ENCODE assay signal across 1 cellular context in the genomic region with DNA sequence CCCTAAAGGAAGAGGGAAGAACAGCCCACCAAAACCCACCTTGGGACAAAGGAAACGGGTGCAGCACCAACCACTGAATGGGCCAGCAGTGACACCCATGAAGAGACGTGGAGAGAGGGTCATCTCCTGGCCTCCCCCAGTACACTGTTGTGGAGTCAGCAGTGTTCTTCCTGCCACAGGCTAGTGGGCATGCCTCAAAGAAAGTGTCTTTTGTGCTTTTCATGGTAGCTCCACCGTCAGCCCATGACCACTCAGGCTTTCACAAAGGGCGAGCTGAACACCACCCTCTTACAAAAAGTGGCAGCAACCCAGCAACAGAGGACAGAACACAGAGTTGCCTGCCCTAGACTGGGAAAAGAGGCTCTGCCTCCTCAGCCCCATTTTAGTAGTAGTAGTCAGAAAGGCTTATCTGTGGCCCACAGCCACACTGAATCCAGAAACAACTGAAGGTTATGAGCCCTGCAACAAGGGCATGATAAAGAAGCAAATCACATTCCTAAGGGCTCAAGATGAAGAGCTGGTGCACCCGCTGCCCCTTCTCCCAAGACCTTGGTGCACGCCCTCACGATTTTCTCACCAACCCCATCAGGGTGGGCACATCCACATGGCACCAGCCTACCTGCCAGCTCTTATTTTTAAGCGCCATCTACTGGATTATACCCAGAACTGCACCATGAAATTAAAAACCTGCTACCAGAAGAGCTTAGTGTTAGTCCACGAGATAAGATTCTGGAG.
TF ChIP-seq lines count a peak whose summit lies in the region.

No MANE protein-coding gene starts in this region.

TF ChIP-seq in K562, 482 proteins besides CTCF, POLR2A, EP300 and RAD21 (continued from another document and continues in another):
- TF ChIP-seq, protein P1, sequence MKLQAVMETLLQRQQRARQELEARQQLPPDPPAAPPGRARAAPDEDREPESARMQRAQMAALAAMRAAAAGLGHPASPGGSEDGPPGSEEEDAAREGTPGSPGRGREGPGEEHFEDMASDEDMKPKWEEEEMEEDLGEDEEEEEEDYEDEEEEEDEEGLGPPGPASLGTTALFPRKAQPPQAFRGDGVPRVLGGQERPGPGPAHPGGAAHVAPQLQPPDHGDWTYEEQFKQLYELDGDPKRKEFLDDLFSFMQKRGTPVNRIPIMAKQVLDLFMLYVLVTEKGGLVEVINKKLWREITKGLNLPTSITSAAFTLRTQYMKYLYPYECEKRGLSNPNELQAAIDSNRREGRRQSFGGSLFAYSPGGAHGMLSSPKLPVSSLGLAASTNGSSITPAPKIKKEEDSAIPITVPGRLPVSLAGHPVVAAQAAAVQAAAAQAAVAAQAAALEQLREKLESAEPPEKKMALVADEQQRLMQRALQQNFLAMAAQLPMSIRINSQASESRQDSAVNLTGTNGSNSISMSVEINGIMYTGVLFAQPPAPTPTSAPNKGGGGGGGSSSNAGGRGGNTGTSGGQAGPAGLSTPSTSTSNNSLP (IDR thresholded peaks at IDR 0.05; ENCODE audit: borderline replicate concordance, low read depth, low read length): 0 out of 2 replicates have a peak, but pooled peaks have one; percentile 6
- TF ChIP-seq, protein P2, sequence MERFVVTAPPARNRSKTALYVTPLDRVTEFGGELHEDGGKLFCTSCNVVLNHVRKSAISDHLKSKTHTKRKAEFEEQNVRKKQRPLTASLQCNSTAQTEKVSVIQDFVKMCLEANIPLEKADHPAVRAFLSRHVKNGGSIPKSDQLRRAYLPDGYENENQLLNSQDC (CRISPR knock-in tag; IDR thresholded peaks at IDR 0.05): no peak
- TF ChIP-seq ETV1 (tag; conservative IDR thresholded peaks at IDR 0.05; ENCODE audit: low read depth) (no peak), ZZZ3 (IDR thresholded peaks at IDR 0.05) (no peak), CBFA2T3 (IDR thresholded peaks at IDR 0.05) (peak; percentile 79), FOS (IDR thresholded peaks at IDR 0.05; ENCODE audit: extremely low read depth, insufficient read length) (no peak), NFATC3 (IDR thresholded peaks at IDR 0.05) (no peak), TCF3 (CRISPR knock-in tag; IDR thresholded peaks at IDR 0.05) (peak; percentile 68), TAL1 (IDR thresholded peaks at IDR 0.05) (peak; percentile 59; the same call in 1 of the 2 replicates), POLR2AphosphoS2 (IDR thresholded peaks at IDR 0.05; ENCODE audit: low read length) (no peak), ILK (tag; IDR thresholded peaks at IDR 0.05; ENCODE audit: borderline replicate concordance, low read depth) (no peak), YY1 (IDR thresholded peaks at IDR 0.05; ENCODE audit: borderline replicate concordance in 1 of 3, control insufficient read depth in 1 of 3, extremely low read depth in 1 of 3, insufficient read depth in 3 of 3, insufficient read length in 1 of 3, insufficient replicate concordance in 2 of 3, low read depth in 1 of 3, low read length in 2 of 3) (peak in 1 of 3 experiments; percentile 25), NCOR1 (IDR thresholded peaks at IDR 0.05) (peak; percentile 43; the same call in 1 of the 2 replicates), CC2D1A (IDR thresholded peaks at IDR 0.05) (peak; percentile 49; the same call in 1 of the 2 replicates), ZFP30 (CRISPR knock-in tag; IDR thresholded peaks at IDR 0.05; ENCODE audit: borderline replicate concordance) (no peak), XRCC4 (IDR thresholded peaks at IDR 0.05; ENCODE audit: extremely low read depth, insufficient read depth, insufficient read length) (no peak), TEAD4 (IDR thresholded peaks at IDR 0.05; ENCODE audit: low read length) (peak; percentile 54), TEAD4 (CRISPR knock-in tag; IDR thresholded peaks at IDR 0.05; ENCODE audit: borderline replicate concordance) (no peak), ZNF124 (CRISPR knock-in tag; IDR thresholded peaks at IDR 0.05) (no peak), CBFB (CRISPR knock-in tag; IDR thresholded peaks at IDR 0.05) (no peak), NCOA4 (IDR thresholded peaks at IDR 0.05; ENCODE audit: partially characterized antibody) (no peak), KDM1A (IDR thresholded peaks at IDR 0.05) (peak in 1 of 2 experiments; percentile 70; a peak in 2 of 4 replicates), KDM2B (CRISPR knock-in tag; IDR thresholded peaks at IDR 0.05) (no peak), CBFA2T2 (conservative IDR thresholded peaks at IDR 0.05) (peak; percentile 56), CBX5 (IDR thresholded peaks at IDR 0.05; ENCODE audit: borderline replicate concordance, low read depth) (no peak), KLF6 (CRISPR knock-in tag; IDR thresholded peaks at IDR 0.05; ENCODE audit: borderline replicate concordance) (no peak), RCOR1 (IDR thresholded peaks at IDR 0.05; ENCODE audit: borderline replicate concordance in 1 of 2, low read depth in 2 of 2, low read length in 2 of 2) (0 out of 4 replicates have a peak, but pooled peaks of 1 of the 2 experiments have one; percentile 23), FOSL1 (tag; conservative IDR thresholded peaks at IDR 0.05) (no peak), MXI1 (IDR thresholded peaks at IDR 0.05; ENCODE audit: low read depth, low read length) (no peak), NR1H2 (CRISPR knock-in tag; IDR thresholded peaks at IDR 0.05) (no peak), SNRNP70 (optimal IDR thresholded peaks at IDR 0.05; ENCODE audit: low read depth, low read length) (no peak), FOXK1 (CRISPR knock-in tag; IDR thresholded peaks at IDR 0.05; ENCODE audit: borderline replicate concordance) (0 out of 2 replicates have a peak, but pooled peaks have one; percentile 21), DPF2 (IDR thresholded peaks at IDR 0.05) (peak; percentile 50; the same call in 1 of the 2 replicates), HDAC2 (IDR thresholded peaks at IDR 0.05) (0 out of 2 replicates have a peak, but pooled peaks have one; percentile 37), HNRNPL (IDR thresholded peaks at IDR 0.05; ENCODE audit: low read depth, low read length) (no peak), CREB1 (IDR thresholded peaks at IDR 0.05) (no peak), CREB1 (CRISPR knock-in tag; IDR thresholded peaks at IDR 0.05) (no peak), RNF2 (IDR thresholded peaks at IDR 0.05) (no peak), ZNF140 (CRISPR knock-in tag; IDR thresholded peaks at IDR 0.05) (no peak), NCOA6 (IDR thresholded peaks at IDR 0.05) (no peak)
- TF ChIP-seq, protein P3, sequence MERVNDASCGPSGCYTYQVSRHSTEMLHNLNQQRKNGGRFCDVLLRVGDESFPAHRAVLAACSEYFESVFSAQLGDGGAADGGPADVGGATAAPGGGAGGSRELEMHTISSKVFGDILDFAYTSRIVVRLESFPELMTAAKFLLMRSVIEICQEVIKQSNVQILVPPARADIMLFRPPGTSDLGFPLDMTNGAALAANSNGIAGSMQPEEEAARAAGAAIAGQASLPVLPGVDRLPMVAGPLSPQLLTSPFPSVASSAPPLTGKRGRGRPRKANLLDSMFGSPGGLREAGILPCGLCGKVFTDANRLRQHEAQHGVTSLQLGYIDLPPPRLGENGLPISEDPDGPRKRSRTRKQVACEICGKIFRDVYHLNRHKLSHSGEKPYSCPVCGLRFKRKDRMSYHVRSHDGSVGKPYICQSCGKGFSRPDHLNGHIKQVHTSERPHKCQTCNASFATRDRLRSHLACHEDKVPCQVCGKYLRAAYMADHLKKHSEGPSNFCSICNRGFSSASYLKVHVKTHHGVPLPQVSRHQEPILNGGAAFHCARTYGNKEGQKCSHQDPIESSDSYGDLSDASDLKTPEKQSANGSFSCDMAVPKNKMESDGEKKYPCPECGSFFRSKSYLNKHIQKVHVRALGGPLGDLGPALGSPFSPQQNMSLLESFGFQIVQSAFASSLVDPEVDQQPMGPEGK (CRISPR knock-in tag; IDR thresholded peaks at IDR 0.05; ENCODE audit: borderline replicate concordance): no peak
- TF ChIP-seq, protein P4, sequence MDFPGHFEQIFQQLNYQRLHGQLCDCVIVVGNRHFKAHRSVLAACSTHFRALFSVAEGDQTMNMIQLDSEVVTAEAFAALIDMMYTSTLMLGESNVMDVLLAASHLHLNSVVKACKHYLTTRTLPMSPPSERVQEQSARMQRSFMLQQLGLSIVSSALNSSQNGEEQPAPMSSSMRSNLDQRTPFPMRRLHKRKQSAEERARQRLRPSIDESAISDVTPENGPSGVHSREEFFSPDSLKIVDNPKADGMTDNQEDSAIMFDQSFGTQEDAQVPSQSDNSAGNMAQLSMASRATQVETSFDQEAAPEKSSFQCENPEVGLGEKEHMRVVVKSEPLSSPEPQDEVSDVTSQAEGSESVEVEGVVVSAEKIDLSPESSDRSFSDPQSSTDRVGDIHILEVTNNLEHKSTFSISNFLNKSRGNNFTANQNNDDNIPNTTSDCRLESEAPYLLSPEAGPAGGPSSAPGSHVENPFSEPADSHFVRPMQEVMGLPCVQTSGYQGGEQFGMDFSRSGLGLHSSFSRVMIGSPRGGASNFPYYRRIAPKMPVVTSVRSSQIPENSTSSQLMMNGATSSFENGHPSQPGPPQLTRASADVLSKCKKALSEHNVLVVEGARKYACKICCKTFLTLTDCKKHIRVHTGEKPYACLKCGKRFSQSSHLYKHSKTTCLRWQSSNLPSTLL (IDR thresholded peaks at IDR 0.05): no peak
- TF ChIP-seq, protein P5, sequence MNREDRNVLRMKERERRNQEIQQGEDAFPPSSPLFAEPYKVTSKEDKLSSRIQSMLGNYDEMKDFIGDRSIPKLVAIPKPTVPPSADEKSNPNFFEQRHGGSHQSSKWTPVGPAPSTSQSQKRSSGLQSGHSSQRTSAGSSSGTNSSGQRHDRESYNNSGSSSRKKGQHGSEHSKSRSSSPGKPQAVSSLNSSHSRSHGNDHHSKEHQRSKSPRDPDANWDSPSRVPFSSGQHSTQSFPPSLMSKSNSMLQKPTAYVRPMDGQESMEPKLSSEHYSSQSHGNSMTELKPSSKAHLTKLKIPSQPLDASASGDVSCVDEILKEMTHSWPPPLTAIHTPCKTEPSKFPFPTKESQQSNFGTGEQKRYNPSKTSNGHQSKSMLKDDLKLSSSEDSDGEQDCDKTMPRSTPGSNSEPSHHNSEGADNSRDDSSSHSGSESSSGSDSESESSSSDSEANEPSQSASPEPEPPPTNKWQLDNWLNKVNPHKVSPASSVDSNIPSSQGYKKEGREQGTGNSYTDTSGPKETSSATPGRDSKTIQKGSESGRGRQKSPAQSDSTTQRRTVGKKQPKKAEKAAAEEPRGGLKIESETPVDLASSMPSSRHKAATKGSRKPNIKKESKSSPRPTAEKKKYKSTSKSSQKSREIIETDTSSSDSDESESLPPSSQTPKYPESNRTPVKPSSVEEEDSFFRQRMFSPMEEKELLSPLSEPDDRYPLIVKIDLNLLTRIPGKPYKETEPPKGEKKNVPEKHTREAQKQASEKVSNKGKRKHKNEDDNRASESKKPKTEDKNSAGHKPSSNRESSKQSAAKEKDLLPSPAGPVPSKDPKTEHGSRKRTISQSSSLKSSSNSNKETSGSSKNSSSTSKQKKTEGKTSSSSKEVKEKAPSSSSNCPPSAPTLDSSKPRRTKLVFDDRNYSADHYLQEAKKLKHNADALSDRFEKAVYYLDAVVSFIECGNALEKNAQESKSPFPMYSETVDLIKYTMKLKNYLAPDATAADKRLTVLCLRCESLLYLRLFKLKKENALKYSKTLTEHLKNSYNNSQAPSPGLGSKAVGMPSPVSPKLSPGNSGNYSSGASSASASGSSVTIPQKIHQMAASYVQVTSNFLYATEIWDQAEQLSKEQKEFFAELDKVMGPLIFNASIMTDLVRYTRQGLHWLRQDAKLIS (CRISPR knock-in tag; IDR thresholded peaks at IDR 0.05): no peak
- TF ChIP-seq, protein P6, sequence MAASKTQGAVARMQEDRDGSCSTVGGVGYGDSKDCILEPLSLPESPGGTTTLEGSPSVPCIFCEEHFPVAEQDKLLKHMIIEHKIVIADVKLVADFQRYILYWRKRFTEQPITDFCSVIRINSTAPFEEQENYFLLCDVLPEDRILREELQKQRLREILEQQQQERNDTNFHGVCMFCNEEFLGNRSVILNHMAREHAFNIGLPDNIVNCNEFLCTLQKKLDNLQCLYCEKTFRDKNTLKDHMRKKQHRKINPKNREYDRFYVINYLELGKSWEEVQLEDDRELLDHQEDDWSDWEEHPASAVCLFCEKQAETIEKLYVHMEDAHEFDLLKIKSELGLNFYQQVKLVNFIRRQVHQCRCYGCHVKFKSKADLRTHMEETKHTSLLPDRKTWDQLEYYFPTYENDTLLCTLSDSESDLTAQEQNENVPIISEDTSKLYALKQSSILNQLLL (CRISPR knock-in tag; IDR thresholded peaks at IDR 0.05; ENCODE audit: borderline replicate concordance): no peak
- TF ChIP-seq, protein P7, sequence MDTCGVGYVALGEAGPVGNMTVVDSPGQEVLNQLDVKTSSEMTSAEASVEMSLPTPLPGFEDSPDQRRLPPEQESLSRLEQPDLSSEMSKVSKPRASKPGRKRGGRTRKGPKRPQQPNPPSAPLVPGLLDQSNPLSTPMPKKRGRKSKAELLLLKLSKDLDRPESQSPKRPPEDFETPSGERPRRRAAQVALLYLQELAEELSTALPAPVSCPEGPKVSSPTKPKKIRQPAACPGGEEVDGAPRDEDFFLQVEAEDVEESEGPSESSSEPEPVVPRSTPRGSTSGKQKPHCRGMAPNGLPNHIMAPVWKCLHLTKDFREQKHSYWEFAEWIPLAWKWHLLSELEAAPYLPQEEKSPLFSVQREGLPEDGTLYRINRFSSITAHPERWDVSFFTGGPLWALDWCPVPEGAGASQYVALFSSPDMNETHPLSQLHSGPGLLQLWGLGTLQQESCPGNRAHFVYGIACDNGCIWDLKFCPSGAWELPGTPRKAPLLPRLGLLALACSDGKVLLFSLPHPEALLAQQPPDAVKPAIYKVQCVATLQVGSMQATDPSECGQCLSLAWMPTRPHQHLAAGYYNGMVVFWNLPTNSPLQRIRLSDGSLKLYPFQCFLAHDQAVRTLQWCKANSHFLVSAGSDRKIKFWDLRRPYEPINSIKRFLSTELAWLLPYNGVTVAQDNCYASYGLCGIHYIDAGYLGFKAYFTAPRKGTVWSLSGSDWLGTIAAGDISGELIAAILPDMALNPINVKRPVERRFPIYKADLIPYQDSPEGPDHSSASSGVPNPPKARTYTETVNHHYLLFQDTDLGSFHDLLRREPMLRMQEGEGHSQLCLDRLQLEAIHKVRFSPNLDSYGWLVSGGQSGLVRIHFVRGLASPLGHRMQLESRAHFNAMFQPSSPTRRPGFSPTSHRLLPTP (IDR thresholded peaks at IDR 0.05; ENCODE audit: borderline replicate concordance, extremely low read depth, insufficient read length): no peak
- TF ChIP-seq, protein P8, sequence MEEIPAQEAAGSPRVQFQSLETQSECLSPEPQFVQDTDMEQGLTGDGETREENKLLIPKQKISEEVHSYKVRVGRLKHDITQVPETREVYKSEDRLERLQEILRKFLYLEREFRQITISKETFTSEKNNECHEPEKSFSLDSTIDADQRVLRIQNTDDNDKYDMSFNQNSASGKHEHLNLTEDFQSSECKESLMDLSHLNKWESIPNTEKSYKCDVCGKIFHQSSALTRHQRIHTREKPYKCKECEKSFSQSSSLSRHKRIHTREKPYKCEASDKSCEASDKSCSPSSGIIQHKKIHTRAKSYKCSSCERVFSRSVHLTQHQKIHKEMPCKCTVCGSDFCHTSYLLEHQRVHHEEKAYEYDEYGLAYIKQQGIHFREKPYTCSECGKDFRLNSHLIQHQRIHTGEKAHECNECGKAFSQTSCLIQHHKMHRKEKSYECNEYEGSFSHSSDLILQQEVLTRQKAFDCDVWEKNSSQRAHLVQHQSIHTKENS (CRISPR knock-in tag; IDR thresholded peaks at IDR 0.05): no peak
- TF ChIP-seq, protein P9, sequence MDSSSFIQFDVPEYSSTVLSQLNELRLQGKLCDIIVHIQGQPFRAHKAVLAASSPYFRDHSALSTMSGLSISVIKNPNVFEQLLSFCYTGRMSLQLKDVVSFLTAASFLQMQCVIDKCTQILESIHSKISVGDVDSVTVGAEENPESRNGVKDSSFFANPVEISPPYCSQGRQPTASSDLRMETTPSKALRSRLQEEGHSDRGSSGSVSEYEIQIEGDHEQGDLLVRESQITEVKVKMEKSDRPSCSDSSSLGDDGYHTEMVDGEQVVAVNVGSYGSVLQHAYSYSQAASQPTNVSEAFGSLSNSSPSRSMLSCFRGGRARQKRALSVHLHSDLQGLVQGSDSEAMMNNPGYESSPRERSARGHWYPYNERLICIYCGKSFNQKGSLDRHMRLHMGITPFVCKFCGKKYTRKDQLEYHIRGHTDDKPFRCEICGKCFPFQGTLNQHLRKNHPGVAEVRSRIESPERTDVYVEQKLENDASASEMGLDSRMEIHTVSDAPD (CRISPR knock-in tag; IDR thresholded peaks at IDR 0.05): no peak
